ENCODE assay signal across 8 cellular contexts in the genomic region with DNA sequence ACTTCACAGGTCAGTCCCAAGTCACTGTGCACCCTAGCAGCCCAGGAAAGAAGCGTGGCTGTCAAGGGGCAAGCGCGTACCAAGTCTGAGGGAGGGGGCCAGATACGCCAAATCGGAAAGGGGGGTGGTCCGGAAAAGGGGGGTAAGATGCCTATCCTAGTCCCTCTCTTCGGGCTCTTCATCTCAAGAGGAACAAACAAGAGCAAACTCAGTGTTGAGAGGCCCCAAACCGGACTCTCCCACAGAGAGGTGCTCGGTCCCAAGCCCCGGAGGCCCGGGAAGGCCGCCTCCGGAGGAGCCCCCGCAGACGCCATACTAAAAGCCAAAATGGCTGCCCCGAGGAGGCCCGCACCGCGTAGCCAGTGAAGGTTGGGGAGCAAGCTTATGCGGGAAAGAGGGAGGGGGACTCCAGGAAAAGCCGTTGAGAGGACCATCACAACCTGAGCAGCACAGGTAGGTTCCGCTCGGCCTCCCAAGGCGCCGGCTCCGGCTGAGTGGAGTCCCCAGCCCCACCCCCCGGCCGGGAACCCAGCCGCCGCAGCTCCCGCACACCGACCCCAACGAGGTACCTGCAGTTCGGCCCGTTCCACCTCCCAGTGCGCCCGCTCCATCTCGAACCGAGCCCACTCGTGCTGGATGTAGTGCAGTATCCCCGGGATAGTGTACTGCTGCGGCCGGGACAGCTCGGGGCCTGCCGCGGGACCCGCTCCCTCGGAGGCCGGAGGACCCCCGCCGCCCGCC. TPM values are rescaled to one million over a fixed set of nuclear protein-coding genes. Genes with fewer than 3 reads are reported as not detected.
A peak's percentile ranks its signal among the peaks of the same experiment; 100 is the strongest.
DNase-seq lines count a peak whose midpoint lies in the region; ATAC-seq and TF ChIP-seq lines count a peak whose summit lies in the region.

A gene with protein sequence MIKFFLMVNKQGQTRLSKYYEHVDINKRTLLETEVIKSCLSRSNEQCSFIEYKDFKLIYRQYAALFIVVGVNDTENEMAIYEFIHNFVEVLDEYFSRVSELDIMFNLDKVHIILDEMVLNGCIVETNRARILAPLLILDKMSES (plus strand): TSS at position 315 of the 741 bp plus-strand sequence. CDS start 40,548 bp downstream, outside the sequence.

- peaks cover 11% of the 10 kb centered on the region for H3K36me3 ChIP-seq in A673 (ENCODE audit: insufficient read depth, low read length, poor library complexity, severe bottlenecking)
- H3K36me3 ChIP-seq in HUES64 (ENCODE audit: insufficient read depth, low read length): peaks cover 17% of the 10 kb centered on the region
- H3K36me3 ChIP-seq in adipocyte (ENCODE audit: control insufficient read depth, insufficient read depth, low read length, severe bottlenecking): peaks cover 14% of the 10 kb centered on the region
- peaks cover 3% of the 10 kb centered on the region for H3K36me3 ChIP-seq in left ventricle myocardium inferior
- H3K36me3 ChIP-seq in prostate gland: no peaks in the 10 kb centered on the region
- H3K36me3 ChIP-seq in vagina: no peaks in the 10 kb centered on the region

- H3K4me1 ChIP-seq in A673 (ENCODE audit: insufficient read depth, low read length, poor library complexity, severe bottlenecking): peaks cover 17% of the 10 kb centered on the region
- peaks cover 16% of the 10 kb centered on the region for H3K4me1 ChIP-seq in HUES64 (ENCODE audit: insufficient read depth, low read length)
- H3K4me1 ChIP-seq in adipocyte (ENCODE audit: control insufficient read depth, insufficient read depth, low read length): peaks cover 31% of the 10 kb centered on the region
- peaks cover 67% of the 10 kb centered on the region for H3K4me1 ChIP-seq in left ventricle myocardium inferior
- H3K4me1 ChIP-seq in prostate gland (replicated peaks): no peaks in the 10 kb centered on the region
- peaks cover 43% of the 10 kb centered on the region for H3K4me1 ChIP-seq in vagina

- DNase-seq in A673 (ENCODE audit: low spot score) (peak; percentile 58), T follicular helper cell (ENCODE audit: low read depth) (peak; percentile 20), adipocyte (ENCODE audit: low read depth) (peak; percentile 69), left ventricle myocardium inferior (peak; percentile 41), prostate gland (ENCODE audit: low spot score) (peak; percentile 36), vagina (ENCODE audit: extremely low spot score in 2 of 2) (peak in 1 of 2 donors; percentile 88)

- H3K9ac ChIP-seq in HUES64 (ENCODE audit: low read depth, low read length) (peak within 1 kb of the TSS; percentile 96), adipocyte (ENCODE audit: low read length) (peak within 1 kb of the TSS; percentile 96)

- intact Hi-C loops in A673 (cut with micrococcal nuclease; ENCODE audit: unreplicated experiment): no loop called here
- intact Hi-C loops in left ventricle myocardium inferior (cut with micrococcal nuclease): no loop called here
- intact Hi-C loops in prostate gland (cut with DNase I): loop anchor here (2.0 kb wide), 1 partner anchor 181 kb away; a partner anchor contains a TSS
- intact Hi-C loops in vagina (cut with DNase I): no loop called here

- CTCF ChIA-PET in A673 (lab: Charles Lee): no interaction called here

- BruUV-seq in A673 (replicated peaks; lab: Mats Ljungman, UMichigan): no TSS peak

- no peaks in the 10 kb centered on the region for H3K9me3 ChIP-seq in A673 (ENCODE audit: low read depth, low read length, poor library complexity, severe bottlenecking)
- no peaks in the 10 kb centered on the region for H3K9me3 ChIP-seq in HUES64 (ENCODE audit: insufficient read depth, low read depth, low read length)
- no peaks in the 10 kb centered on the region for H3K9me3 ChIP-seq in adipocyte (ENCODE audit: control insufficient read depth, low read length)
- no peaks in the 10 kb centered on the region for H3K9me3 ChIP-seq in left ventricle myocardium inferior (replicated peaks)
- H3K9me3 ChIP-seq in prostate gland: no peaks in the 10 kb centered on the region
- no peaks in the 10 kb centered on the region for H3K9me3 ChIP-seq in vagina

- H3K4me3 ChIP-seq in A673 (ENCODE audit: low read depth, low read length, poor library complexity, severe bottlenecking): peak within 1 kb of the TSS; percentile 99
- H3K4me3 ChIP-seq in HUES64 (ENCODE audit: low read length): peak within 1 kb of the TSS; percentile 97
- peak within 1 kb of the TSS; percentile 94 for H3K4me3 ChIP-seq in adipocyte (ENCODE audit: low read length)
- H3K4me3 ChIP-seq in left ventricle myocardium inferior: peak within 1 kb of the TSS; percentile 98
- peak within 1 kb of the TSS; percentile 99 to 100 for H3K4me3 ChIP-seq in prostate gland
- H3K4me3 ChIP-seq in vagina: peak within 1 kb of the TSS; percentile 89 to 96

- no peak for TF ChIP-seq CTCF in A673 (conservative IDR thresholded peaks at IDR 0.05; ENCODE audit: low read depth, low read length)
- TF ChIP-seq CTCF in left ventricle myocardium inferior (IDR thresholded peaks at IDR 0.05; ENCODE audit: borderline replicate concordance): no peak
- TF ChIP-seq CTCF in prostate gland (IDR thresholded peaks at IDR 0.05): no peak
- TF ChIP-seq CTCF in vagina (IDR thresholded peaks at IDR 0.05): no peak

- peak; percentile 25 for ATAC-seq in GM18868 (IDR thresholded peaks at IDR 0.05; ENCODE audit: unreplicated experiment)

- H3K27me3 ChIP-seq in A673 (replicated peaks; ENCODE audit: insufficient read depth, low read depth, low read length, poor library complexity): no peaks in the 10 kb centered on the region
- H3K27me3 ChIP-seq in HUES64 (ENCODE audit: insufficient read depth, low read length): no peaks in the 10 kb centered on the region
- H3K27me3 ChIP-seq in adipocyte (replicated peaks; ENCODE audit: control insufficient read depth, insufficient read depth, low read length): no peaks in the 10 kb centered on the region
- no peaks in the 10 kb centered on the region for H3K27me3 ChIP-seq in left ventricle myocardium inferior (ENCODE audit: low read depth)
- no peaks in the 10 kb centered on the region for H3K27me3 ChIP-seq in prostate gland (replicated peaks; ENCODE audit: insufficient read depth)
- no peaks in the 10 kb centered on the region for H3K27me3 ChIP-seq in vagina

- TF ChIP-seq POLR2A in prostate gland (IDR thresholded peaks at IDR 0.05): no peak
- no peak for TF ChIP-seq POLR2A in vagina (IDR thresholded peaks at IDR 0.05)

- peak within 1 kb of the TSS; percentile 99 for H3K27ac ChIP-seq in A673 (ENCODE audit: low read depth, low read length, poor library complexity, severe bottlenecking)
- peak within 1 kb of the TSS; percentile 97 for H3K27ac ChIP-seq in HUES64 (ENCODE audit: low read depth, low read length)
- peak within 1 kb of the TSS; percentile 99 for H3K27ac ChIP-seq in left ventricle myocardium inferior (replicated peaks)
- H3K27ac ChIP-seq in prostate gland: peak within 1 kb of the TSS; percentile 99
- peak within 1 kb of the TSS; percentile 100 for H3K27ac ChIP-seq in vagina

- POLR2A ChIA-PET in A673 (lab: Charles Lee; ENCODE audit: low non-redundant PET): interaction anchor here (0.6 to 0.7 kb wide), 2 partner anchors 41 to 72 kb away, joined by 3 read pairs; no protein-coding TSS in a partner anchor

- under 1% methylated on average over 52 of the region's 52 CpGs for WGBS in HUES64
- under 1% methylated on average over 21 of the region's 52 CpGs for WGBS in prostate gland

RNA-seq across cellular contexts. Expression of the gene that starts here (rescaled TPM):
- total RNA-seq in A673 (2021) (8.3 and 8.6 TPM in 2 replicates), left ventricle myocardium inferior (8.1 TPM), prostate gland (1 to 10 TPM; 6.1 to 9.8 TPM), vagina (3.4 TPM)
- polyA plus RNA-seq in HUES64 (2013, experiment 1 of 2): 9.5 TPM
- 8.7 TPM for polyA plus RNA-seq in HUES64 (2013, experiment 2 of 2)
